ENCODE assay signal across 17 cellular contexts in the genomic region with DNA sequence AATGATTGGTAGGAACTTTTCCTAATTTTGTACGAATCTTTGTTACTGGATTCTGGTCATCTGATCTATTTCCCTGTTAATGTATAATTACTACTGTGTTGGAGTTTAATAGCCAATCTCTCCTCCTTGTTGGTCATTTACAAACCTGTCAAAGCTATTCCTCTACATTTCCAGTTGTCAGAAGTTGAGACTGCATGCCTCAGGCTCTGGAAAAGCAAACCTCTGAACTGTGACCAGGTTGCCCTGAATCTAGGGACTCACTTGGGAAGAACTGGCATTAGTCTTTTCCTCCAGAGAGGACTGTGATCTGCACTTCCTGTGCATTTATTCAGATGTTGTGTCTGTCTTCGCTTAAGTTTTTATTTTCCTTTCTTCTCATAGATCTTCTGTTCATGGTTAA. TPM values are rescaled to one million over a fixed set of nuclear protein-coding genes. Genes with fewer than 3 reads are reported as not detected.
"Had no signal": no experiment of that assay in that cellular context is flagged by ENCODE, and none has a peak within 500 bp of the region (broad histone marks: within the 10 kb centered on the region; RNA-seq: fewer than 3 reads in every experiment).

No MANE protein-coding gene starts in this region.

- H3K27ac ChIP-seq: lower lobe of right lung, psoas muscle, right lobe of liver had no signal

- DNase-seq: activated B cell treated with CpG ODN at 0.5 μM for 24 hours; activated CD4-positive, alpha-beta T cell treated with anti-CD3 and anti-CD28 coated beads for 48 hours; activated CD8-positive, alpha-beta memory T cell treated with anti-CD3 and anti-CD28 coated beads, Interleukin-2, amount 50 U/mL, for 4 hours; activated CD8-positive, alpha-beta T cell treated with anti-CD3 and anti-CD28 coated beads for 36 hours; activated effector memory CD4-positive, alpha-beta T cell treated with Interleukin-2 at 50 U/mL for 16 hours; activated naive CD4-positive, alpha-beta T cell treated with anti-CD3 and anti-CD28 coated beads, Interleukin-2, amount 10 ng/mL, durations not matched to agents 7 days and 5 days; activated naive CD8-positive, alpha-beta T cell treated with anti-CD3 and anti-CD28 coated beads, Interleukin-2, amount 50 U/mL, for 24 hours; central memory CD4-positive, alpha-beta T cell; lower lobe of right lung; psoas muscle; stimulated activated CD4-positive, alpha-beta T cell treated with anti-CD3 and anti-CD28 coated beads, Interleukin-4, amount 100 ng/mL, for 24 hours; T-cell had no signal

- H3K9me3 ChIP-seq: lower lobe of right lung, psoas muscle, right lobe of liver, thoracic aorta had no signal

- H3K27me3 ChIP-seq: right lobe of liver had no signal

- ATAC-seq: activated CD8-positive, alpha-beta T cell treated with anti-CD3 and anti-CD28 coated beads for 36 hours; activated naive CD8-positive, alpha-beta T cell treated with anti-CD3 and anti-CD28 coated beads, Interleukin-2, amount 50 U/mL, for 24 hours; SK-N-SH treated with all-trans-retinoic acid at 6 μM for 48 hours; stimulated activated effector memory CD8-positive, alpha-beta T cell treated with anti-CD3 and anti-CD28 coated beads, Interleukin-12 subunit alpha, Interleukin-12 subunit beta, amount 100 ng/mL, for 72 hours had no signal

- H3K36me3 ChIP-seq: lower lobe of right lung, right lobe of liver had no signal

- H3K4me1 ChIP-seq: psoas muscle, right lobe of liver had no signal

- H3K4me3 ChIP-seq: psoas muscle, smooth muscle cell had no signal

- H3K4me2 ChIP-seq: smooth muscle cell had no signal

RNA-seq across cellular contexts. Expression of gene PDLIM4, which starts 16.1 kb away (rescaled TPM):
- total RNA-seq: activated B cell treated with CpG ODN at 0.5 μM for 24 hours; activated CD8-positive, alpha-beta T cell treated with anti-CD3 and anti-CD28 coated beads for 36 hours; T-cell had no signal

RNA-seq across cellular contexts. Expression of gene SLC22A4, which starts 20.6 kb away (rescaled TPM):
- total RNA-seq: activated B cell treated with CpG ODN at 0.5 μM for 24 hours had no signal
